17 cellular contexts compared by ENCODE assay signal in the genomic region with DNA sequence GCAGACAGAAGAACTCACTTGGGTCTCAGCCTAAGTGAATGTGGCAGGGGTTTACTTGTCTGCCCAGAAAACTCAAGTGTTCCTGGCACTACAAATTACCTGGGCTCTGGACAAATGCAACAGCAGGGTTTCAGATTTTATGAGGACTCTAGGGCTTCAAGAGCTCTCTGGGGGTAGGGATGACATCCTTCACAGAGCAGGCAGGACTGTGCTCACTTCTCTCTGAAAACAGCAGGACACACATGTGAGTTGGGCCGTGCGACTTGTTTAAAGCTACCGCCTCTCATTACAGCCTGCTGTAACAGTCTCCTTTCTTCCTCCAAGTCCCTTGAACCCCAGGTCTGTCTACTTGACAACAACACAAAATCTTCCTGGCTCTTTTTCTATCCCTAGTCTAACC.
DNase-seq lines count a peak whose midpoint lies in the region; FAIRE-seq and TF ChIP-seq lines count a peak whose summit lies in the region.
"Had no signal": no experiment of that assay in that cellular context is flagged by ENCODE, and none has a peak within 500 bp of the region (broad histone marks: within the 10 kb centered on the region; RNA-seq: fewer than 3 reads in every experiment).

No MANE protein-coding gene starts in this region.

- peak; percentile 11 to 72 (median 55) for DNase-seq in NCI-H1417 (lab: John Stamatoyannopoulos, UW)
- DNase-seq in NCI-H1417 treated with DMSO at 0.1 percent for 48 hours (lab: John Stamatoyannopoulos, UW), result no peak
- peak; percentile 71 for DNase-seq in DMS79 (lab: John Stamatoyannopoulos, UW)
- peak; percentile 77 for DNase-seq in NCI-H510A (lab: John Stamatoyannopoulos, UW)
- DNase-seq in H1 (ENCODE audit: low read depth in 1 of 2, low spot score in 2 of 2), result no peak
- DNase-seq in SJCRH30, result no peak
- DNase-seq in stimulated activated CD4-positive, alpha-beta T cell treated with anti-CD3 and anti-CD28 coated beads, Interleukin-12 subunit alpha, Interleukin-12 subunit beta, amount 100 ng/mL, for 4 hours, result no peak
- no peak for DNase-seq in GM10248 (ENCODE audit: extremely low spot score)
- DNase-seq: 8988T; CD4-positive, alpha-beta memory T cell; GOT3; H9 had no signal

- H3K4me1 ChIP-seq in H1 (replicated peaks in 1 of 4; ENCODE audit: control insufficient read depth in 3 of 4, insufficient read depth in 4 of 4, low read length in 3 of 4) (peaks cover 0 to 9% (median 3%) of the 10 kb centered on the region in 4 experiments; a peak in 2 of 7 replicates), SJCRH30 (no peaks in the 10 kb centered on the region)
- H3K4me1 ChIP-seq: BLaER1 had no signal

- H3K4me2 ChIP-seq in H1 (ENCODE audit: insufficient read depth in 1 of 2, low read depth in 2 of 2, low read length in 2 of 2), result no peak overlapping the region
- H3K4me2 ChIP-seq: BLaER1 had no signal

- H3K23ac ChIP-seq in H1 (ENCODE audit: insufficient read length), result no peak overlapping the region

- no peak for TF ChIP-seq POLR2A in H1 (IDR thresholded peaks at IDR 0.05; ENCODE audit: control extremely low read depth in 1 of 2, low read depth in 2 of 2, low read length in 2 of 2)

- no peak overlapping the region for H2AFZ ChIP-seq in H1 (ENCODE audit: low read length)

- H2BK5ac ChIP-seq in H1 (ENCODE audit: low read depth, low read length), result no peak overlapping the region

- H3K36me3 ChIP-seq in H1 (ENCODE audit: control insufficient read depth in 2 of 4, insufficient read depth in 4 of 4, low read length in 3 of 4) (no peaks in the 10 kb centered on the region), SJCRH30 (no peaks in the 10 kb centered on the region)
- H3K36me3 ChIP-seq: BLaER1 had no signal

- POLR2A ChIA-PET in H1 (lab: Charles Lee; ENCODE audit: partially characterized antibody) (no interaction called here), GM10248 (lab: Yijun Ruan, JAX) (no interaction called here)

- H3K9ac ChIP-seq in H1 (replicated peaks in 1 of 4; ENCODE audit: extremely low read depth in 1 of 4, low read depth in 3 of 4, low read length in 3 of 4), result no peak overlapping the region
- H3K9ac ChIP-seq: BLaER1 had no signal

- no peak overlapping the region for H3K14ac ChIP-seq in H1 (ENCODE audit: insufficient read length)

- H3K27me3 ChIP-seq in H1 (replicated peaks in 1 of 4; ENCODE audit: control insufficient read depth in 3 of 4, extremely low read depth in 1 of 4, insufficient read depth in 3 of 4, low read length in 3 of 4) (peaks cover 0 to 2% (median 0%) of the 10 kb centered on the region in 4 experiments; a peak in 1 of 7 replicates), SJCRH30 (no peaks in the 10 kb centered on the region)
- H3K27me3 ChIP-seq: BLaER1 had no signal

- no peak for TF ChIP-seq RAD21 in H1 (IDR thresholded peaks at IDR 0.05 in 1 of 2, conservative IDR thresholded peaks at IDR 0.05 in 1 of 2; ENCODE audit: low read depth in 2 of 2, low read length in 2 of 2)

- H2BK120ac ChIP-seq in H1 (replicated peaks; ENCODE audit: low read depth, low read length), result no peak overlapping the region

- no peak overlapping the region for H3K4ac ChIP-seq in H1 (replicated peaks; ENCODE audit: insufficient read length, low read depth, low read length)

- no peak overlapping the region for H2BK20ac ChIP-seq in H1 (ENCODE audit: low read length)

- CTCF ChIA-PET in H1 (lab: Charles Lee; ENCODE audit: partially characterized antibody) (interaction anchor here (1.0 kb wide), 2 partner anchors 14 to 17 kb away, joined by 3 to 4 read pairs; no protein-coding TSS in a partner anchor), GM10248 (lab: Yijun Ruan, JAX) (interaction anchor here (0.9 to 1.5 kb wide), 2 partner anchors 14 to 17 kb away, joined by 3 read pairs; no protein-coding TSS in a partner anchor)

- H3K79me1 ChIP-seq in H1 (ENCODE audit: low read depth, low read length), result no peaks in the 10 kb centered on the region

- 0 out of 2 replicates have a peak overlapping the region, but pooled peaks have one; percentile 28 for H2BK12ac ChIP-seq in H1 (ENCODE audit: low read depth, low read length)

- no peak for TF ChIP-seq EP300 in H1 (IDR thresholded peaks at IDR 0.05; ENCODE audit: borderline replicate concordance in 1 of 2, low read depth in 2 of 2, low read length in 2 of 2)

- H3K9me3 ChIP-seq in H1 (ENCODE audit: insufficient read depth in 2 of 2, low read depth in 1 of 2, low read length in 1 of 2) (no peaks in the 10 kb centered on the region; a peak in 1 of 4 replicates), SJCRH30 (replicated peaks) (no peaks in the 10 kb centered on the region)

- 92% methylated on average over 3 of the region's 3 CpGs; no CpG with 5 or more reads in 1 of the 2 experiments for WGBS in H1 (ENCODE audit: extremely low coverage in 1 of 2, insufficient coverage in 1 of 2, insufficient read length in 1 of 2, insufficient replicate concordance in 2 of 2, low coverage in 1 of 2, low lambda C conversion rate in 2 of 2, missing lambda C conversion rate in 1 of 2), 2 experiments

- H4K20me1 ChIP-seq in H1 (replicated peaks in 1 of 2; ENCODE audit: control insufficient read depth in 1 of 2, insufficient read depth in 2 of 2, low read length in 2 of 2), result no peaks in the 10 kb centered on the region
- H4K20me1 ChIP-seq: BLaER1 had no signal

- no peak overlapping the region for H2BK15ac ChIP-seq in H1 (ENCODE audit: low read length)

- H4K8ac ChIP-seq in H1 (ENCODE audit: extremely low read depth, insufficient read depth, low read length), result no peak overlapping the region

- H3K79me2 ChIP-seq in H1 (ENCODE audit: control insufficient read depth in 1 of 2, insufficient read depth in 2 of 2, low read length in 2 of 2), result no peaks in the 10 kb centered on the region

- no peaks in the 10 kb centered on the region; the same call in 1 of the 2 replicates for H3K23me2 ChIP-seq in H1 (ENCODE audit: low read depth, low read length)

- H4K91ac ChIP-seq in H1 (replicated peaks; ENCODE audit: insufficient read length, low read length), result no peak overlapping the region

- FAIRE-seq in H1 (lab: Jason Lieb, UNC), result no peak
- FAIRE-seq: G401.6, GM12892, GM18507, HepG2 had no signal

- H3K18ac ChIP-seq in H1 (ENCODE audit: extremely low read depth, low read length), result no peak overlapping the region

- no peak overlapping the region for H3K56ac ChIP-seq in H1 (replicated peaks; ENCODE audit: insufficient read length, low read depth, low read length)

- H3K27ac ChIP-seq in H1 (ENCODE audit: low read depth, low read length), result no peak overlapping the region
- H3K27ac ChIP-seq in SJCRH30, result no peak overlapping the region
- H3K27ac ChIP-seq: BLaER1 had no signal

- TF ChIP-seq CTCF in H1 (IDR thresholded peaks at IDR 0.05; ENCODE audit: control extremely low read depth in 1 of 3, insufficient read depth in 1 of 3, low read depth in 1 of 3, low read length in 3 of 3), result no peak
- no peak for TF ChIP-seq CTCF in GM10248 (IDR thresholded peaks at IDR 0.05; ENCODE audit: control extremely low read depth, extremely low read depth, low read depth, missing control alignments)

- H4K5ac ChIP-seq in H1 (ENCODE audit: insufficient read length, low read depth, low read length), result no peak overlapping the region

- H3K4me3 ChIP-seq in H1 (ENCODE audit: extremely low read depth in 1 of 4, insufficient read depth in 2 of 4, low read depth in 3 of 4, low read length in 4 of 4), result no peak overlapping the region
- H3K4me3 ChIP-seq in SJCRH30, result no peak overlapping the region
- H3K4me3 ChIP-seq: BLaER1 had no signal

- no peak overlapping the region for H2AK5ac ChIP-seq in H1 (ENCODE audit: low read depth, low read length)

TF ChIP-seq in H1, 55 proteins besides CTCF, POLR2A, EP300 and RAD21 (continues in another document):
- TF ChIP-seq NANOG (IDR thresholded peaks at IDR 0.05; ENCODE audit: insufficient read depth, low read depth, low read length, poor library complexity, severe bottlenecking) (no peak), SIRT6 (IDR thresholded peaks at IDR 0.05; ENCODE audit: low read length) (no peak), POU5F1 (IDR thresholded peaks at IDR 0.05; ENCODE audit: low read depth, low read length) (no peak), RXRA (IDR thresholded peaks at IDR 0.05; ENCODE audit: insufficient read depth, low read depth, low read length) (no peak), PHF8 (conservative IDR thresholded peaks at IDR 0.05; ENCODE audit: low read depth, low read length) (no peak)

Comparison
In these comparisons a context has a peak if more than half of its experiments do, and no peak if none do; other contexts are left out.
1. DNase-seq: peak in NCI-H1417 (3 of 3), DMS79 (single experiment) and NCI-H510A (single experiment); none in NCI-H1417 treated with DMSO at 0.1 percent for 48 hours (single experiment), H1 (0 of 2), SJCRH30 (0 of 2), stimulated activated CD4-positive, alpha-beta T cell treated with anti-CD3 and anti-CD28 coated beads, Interleukin-12 subunit alpha, Interleukin-12 subunit beta, amount 100 ng/mL, for 4 hours (single experiment) and GM10248 (single experiment).